17 cellular contexts compared by ENCODE assay signal in genomic region chr2:48915227-48915626, GRCh38.
DNase-seq lines count a peak whose midpoint lies in the region; FAIRE-seq and TF ChIP-seq lines count a peak whose summit lies in the region.
"Had no signal": no experiment of that assay in that cellular context is flagged by ENCODE, and none has a peak within 500 bp of the region (broad histone marks: within the 10 kb centered on the region; RNA-seq: fewer than 3 reads in every experiment).

No MANE protein-coding gene starts in this region.

- no peak overlapping the region for H2AFZ ChIP-seq in MM.1S (ENCODE audit: low read length)
- H2AFZ ChIP-seq: GM23248 had no signal

- TF ChIP-seq POLR2A in vagina (IDR thresholded peaks at IDR 0.05): no peak

- H3K27me3 ChIP-seq in MM.1S (replicated peaks; ENCODE audit: insufficient read depth, low read length): no peaks in the 10 kb centered on the region
- no peaks in the 10 kb centered on the region for H3K27me3 ChIP-seq in bronchial epithelial cell (ENCODE audit: control insufficient read depth, insufficient read depth, low read length)
- no peaks in the 10 kb centered on the region for H3K27me3 ChIP-seq in vagina
- H3K27me3 ChIP-seq: BLaER1 had no signal

- H3K9ac ChIP-seq in MM.1S (ENCODE audit: low read length): no peak overlapping the region
- H3K9ac ChIP-seq: BLaER1, GM23248 had no signal

- H3K9me2 ChIP-seq in MM.1S (replicated peaks; ENCODE audit: insufficient read depth, low read length): no peaks in the 10 kb centered on the region

- H3K4me2 ChIP-seq in MM.1S (ENCODE audit: low read depth, low read length): peak overlapping the region; percentile 51; the same call in 1 of the 2 replicates

- H3K9me3 ChIP-seq in MM.1S (replicated peaks; ENCODE audit: insufficient read depth, low read length) (0 out of 2 replicates have a peak, but pooled peaks cover 3% of the 10 kb centered on the region), vagina (no peaks in the 10 kb centered on the region)

- peak overlapping the region; percentile 92; the same call in 1 of the 2 replicates for H3K27ac ChIP-seq in MM.1S (ENCODE audit: low read length)
- H3K27ac ChIP-seq in vagina: no peak overlapping the region
- H3K27ac ChIP-seq: BLaER1, GM23248 had no signal

- no peak overlapping the region for H3K4me3 ChIP-seq in MM.1S (ENCODE audit: low read length)
- H3K4me3 ChIP-seq in bronchial epithelial cell (ENCODE audit: low read depth, low read length): no peak overlapping the region
- H3K4me3 ChIP-seq in vagina: no peak overlapping the region
- H3K4me3 ChIP-seq: BLaER1, GM23248 had no signal

- H3F3A ChIP-seq in MM.1S (ENCODE audit: insufficient read depth, low read length): peaks cover 23% of the 10 kb centered on the region

- TF ChIP-seq CTCF in MM.1S (IDR thresholded peaks at IDR 0.05; ENCODE audit: low read length) (no peak), bronchial epithelial cell (IDR thresholded peaks at IDR 0.05; ENCODE audit: insufficient read depth, low read length, severe bottlenecking) (no peak), vagina (IDR thresholded peaks at IDR 0.05) (no peak)

- H3K4me1 ChIP-seq in MM.1S (ENCODE audit: low read length) (peaks cover 42% of the 10 kb centered on the region), vagina (no peaks in the 10 kb centered on the region)

- H3K36me3 ChIP-seq in MM.1S (replicated peaks; ENCODE audit: insufficient read depth, low read length) (no peaks in the 10 kb centered on the region), bronchial epithelial cell (ENCODE audit: control insufficient read depth, insufficient read depth, low read length) (no peaks in the 10 kb centered on the region), vagina (no peaks in the 10 kb centered on the region)
- H3K36me3 ChIP-seq: BLaER1 had no signal

- intact Hi-C loops in vagina (cut with DNase I): no loop called here

- no peaks in the 10 kb centered on the region for H4K20me1 ChIP-seq in MM.1S (ENCODE audit: insufficient read depth, low read length)
- H4K20me1 ChIP-seq: BLaER1 had no signal

- peak; percentile 55 for FAIRE-seq in bronchial epithelial cell (lab: Jason Lieb, UNC)
- FAIRE-seq: G401.6, GM12891, GM19239, H54, HTR-8/SVneo had no signal

- H3K79me2 ChIP-seq in MM.1S (ENCODE audit: low read length): no peaks in the 10 kb centered on the region

- peak; percentile 1 for DNase-seq in NCI-H748 (lab: John Stamatoyannopoulos, UW; ENCODE audit: unreplicated experiment)
- DNase-seq in NCI-H748 treated with DMSO at 0.1 percent for 48 hours (lab: John Stamatoyannopoulos, UW): no peak
- DNase-seq in MM.1S: no peak
- no peak for DNase-seq in bronchial epithelial cell (ENCODE audit: low read depth)
- DNase-seq in vagina (ENCODE audit: extremely low spot score in 2 of 2): no peak
- DNase-seq in D341Med (ENCODE audit: low spot score): no peak
- no peak for DNase-seq in stimulated activated CD8-positive, alpha-beta memory T cell treated with anti-CD3 and anti-CD28 coated beads, Interleukin-4, amount 100 ng/mL, for 48 hours
- DNase-seq: 8988T; CD4-positive, alpha-beta memory T cell; GM23248; HFFc6 had no signal
